In the genomic region with DNA sequence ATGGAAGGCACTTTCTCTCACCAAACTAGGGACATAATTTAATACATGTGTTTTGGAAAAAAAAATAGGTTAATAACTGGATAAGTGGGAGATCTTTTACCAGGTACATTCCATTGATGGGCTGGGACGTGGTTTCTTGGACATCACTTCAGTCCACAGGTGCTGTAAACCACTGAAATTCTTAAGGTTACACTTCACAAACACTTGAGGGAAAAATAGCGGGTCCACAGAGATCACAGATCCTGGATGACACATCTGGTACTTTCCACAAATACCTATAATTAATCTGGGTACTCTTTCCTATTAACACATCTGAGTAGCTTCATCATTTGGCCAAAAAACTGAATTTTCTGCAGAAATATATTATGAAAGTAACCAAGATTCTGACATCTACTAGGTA, we compare ENCODE assay signal across 25 cellular contexts.
"Had no signal": no experiment of that assay in that cellular context is flagged by ENCODE, and none has a peak within 500 bp of the region (broad histone marks: within the 10 kb centered on the region; RNA-seq: fewer than 3 reads in every experiment).

No MANE protein-coding gene starts in this region.

- H3K27ac ChIP-seq: esophagus muscularis mucosa, neural progenitor cell, parathyroid adenoma, prostate gland, sigmoid colon, stomach, thyroid gland, vagina had no signal

- H3K9me3 ChIP-seq: esophagus muscularis mucosa, mucosa of descending colon, prostate gland, sigmoid colon, stomach, thyroid gland, vagina had no signal

- H3K4me2 ChIP-seq: neural progenitor cell had no signal

- H3K36me3 ChIP-seq: neural progenitor cell, prostate gland, thyroid gland had no signal

- H3K27me3 ChIP-seq: esophagus muscularis mucosa, neural progenitor cell, sigmoid colon, stomach, thyroid gland, vagina had no signal

- H3K4me3 Mint-ChIP-seq: endodermal cell; mesothelial cell of epicardium; naive thymus-derived CD4-positive, alpha-beta T cell; nephron; neural progenitor cell; stimulated activated effector memory CD8-positive, alpha-beta T cell treated with anti-CD3 and anti-CD28 coated beads, Interleukin-12 subunit alpha, Interleukin-12 subunit beta, amount 100 ng/mL, for 72 hours had no signal

- H2AFZ ChIP-seq: neural progenitor cell, parathyroid adenoma had no signal

- H3K4me1 Mint-ChIP-seq: mesothelial cell of epicardium; naive thymus-derived CD4-positive, alpha-beta T cell; nephron; stimulated activated effector memory CD8-positive, alpha-beta T cell treated with anti-CD3 and anti-CD28 coated beads, Interleukin-12 subunit alpha, Interleukin-12 subunit beta, amount 100 ng/mL, for 72 hours had no signal

- H3K9me3 Mint-ChIP-seq: endodermal cell; naive thymus-derived CD4-positive, alpha-beta T cell; nephron; neural progenitor cell; stimulated activated effector memory CD8-positive, alpha-beta T cell treated with anti-CD3 and anti-CD28 coated beads, Interleukin-12 subunit alpha, Interleukin-12 subunit beta, amount 100 ng/mL, for 72 hours had no signal

- H3K27me3 Mint-ChIP-seq: naive thymus-derived CD4-positive, alpha-beta T cell had no signal

- H3K9ac ChIP-seq: neural progenitor cell, parathyroid adenoma had no signal

- ATAC-seq: mucosa of descending colon; naive thymus-derived CD4-positive, alpha-beta T cell; right cardiac atrium; stimulated activated effector memory CD8-positive, alpha-beta T cell treated with anti-CD3 and anti-CD28 coated beads, Interleukin-12 subunit alpha, Interleukin-12 subunit beta, amount 100 ng/mL, for 72 hours had no signal

- H3K79me2 ChIP-seq: parathyroid adenoma had no signal

- FAIRE-seq: endothelial cell of umbilical vein had no signal

- DNase-seq: effector CD8-positive, alpha-beta T cell; endodermal cell; foreskin melanocyte; head of caudate nucleus; mesenchymal stem cell; mucosa of descending colon; naive thymus-derived CD4-positive, alpha-beta T cell; right cardiac atrium; sigmoid colon; stimulated activated CD4-positive, alpha-beta T cell treated with anti-CD3 and anti-CD28 coated beads, Interleukin-2, amount 100 ng/mL, for 24 hours; stimulated activated CD4-positive, alpha-beta T cell treated with anti-CD3 and anti-CD28 coated beads, Interleukin-4, amount 100 ng/mL, for 24 hours; stimulated activated naive CD4-positive, alpha-beta T cell treated with Interleukin-2 at 50 U/mL for 16 hours; stomach; thyroid gland; trophoblast cell had no signal

- H3K4me1 ChIP-seq: esophagus muscularis mucosa, parathyroid adenoma, prostate gland, sigmoid colon, stomach, vagina had no signal

- H3K4me3 ChIP-seq: esophagus muscularis mucosa, lung, mucosa of descending colon, neural progenitor cell, prostate gland, sigmoid colon, stomach, thyroid gland, vagina had no signal

- H3K27ac Mint-ChIP-seq: endodermal cell; mesothelial cell of epicardium; naive thymus-derived CD4-positive, alpha-beta T cell; nephron; neural progenitor cell; stimulated activated effector memory CD8-positive, alpha-beta T cell treated with anti-CD3 and anti-CD28 coated beads, Interleukin-12 subunit alpha, Interleukin-12 subunit beta, amount 100 ng/mL, for 72 hours had no signal
